Comparison of ENCODE assay signal across 10 cellular contexts in the genomic region with DNA sequence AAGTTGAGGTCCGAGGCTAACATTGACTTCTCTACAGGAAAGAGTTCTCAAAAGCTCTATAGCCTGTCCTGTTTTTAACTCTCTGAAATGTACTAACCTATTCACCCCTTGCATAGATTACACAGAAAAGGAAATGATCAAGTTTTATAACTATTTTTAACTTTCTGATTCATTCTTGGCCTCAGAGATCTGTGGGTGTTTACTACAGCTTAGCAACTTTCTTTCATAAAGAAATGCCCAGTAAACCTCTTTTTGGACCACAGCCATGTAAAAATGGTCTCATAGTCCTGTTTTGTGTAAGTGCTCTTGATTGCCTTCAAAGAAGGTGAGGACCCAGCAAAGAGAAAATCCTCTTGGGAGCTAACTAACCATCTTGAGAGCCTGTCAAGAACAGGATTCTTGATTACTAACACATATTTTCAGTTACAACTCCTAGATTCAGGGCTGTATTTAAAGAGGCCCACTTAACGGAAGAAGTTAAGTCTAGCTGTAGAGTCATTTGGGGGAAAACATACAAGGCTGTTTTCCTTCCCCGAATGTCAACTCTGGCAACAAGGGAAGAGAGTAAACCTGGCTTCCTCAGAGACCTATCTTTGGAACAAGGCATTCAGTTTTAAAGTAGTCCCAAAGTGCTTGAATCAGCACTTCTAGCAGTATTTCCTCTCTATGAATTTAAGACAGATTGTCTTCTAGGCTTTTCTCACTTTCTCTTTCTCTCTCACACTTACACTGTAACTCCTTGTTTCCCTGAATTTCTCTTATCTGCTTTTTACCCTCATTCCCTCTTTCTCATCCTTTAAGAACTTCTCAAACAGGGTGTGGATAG.
DNase-seq lines count a peak whose midpoint lies in the region; ATAC-seq and FAIRE-seq lines count a peak whose summit lies in the region.
"Had no signal": no experiment of that assay in that cellular context is flagged by ENCODE, and none has a peak within 500 bp of the region (broad histone marks: within the 10 kb centered on the region; RNA-seq: fewer than 3 reads in every experiment).

No MANE protein-coding gene starts in this region.

- H3K4me3 ChIP-seq in small intestine (ENCODE audit: low read depth in 1 of 2, low read length in 2 of 2): no peak overlapping the region

- peaks cover 12% of the 10 kb centered on the region for H3K36me3 Mint-ChIP-seq in activated CD4-positive, alpha-beta T cell treated with anti-CD3 and anti-CD28 coated beads, Interleukin-2, amount 10 ng/mL, durations not matched to agents 7 days and 5 days (ENCODE audit: low read depth)
- no peaks in the 10 kb centered on the region for H3K36me3 Mint-ChIP-seq in T-helper 17 cell (ENCODE audit: low read depth)

- FAIRE-seq in small intestine (lab: Jason Lieb, UNC): no peak

- H3K9me3 ChIP-seq in T-helper 17 cell (ENCODE audit: control insufficient read depth, low read length, poor library complexity, severe bottlenecking): no peaks in the 10 kb centered on the region
- H3K9me3 ChIP-seq in small intestine (ENCODE audit: control insufficient read depth, low read depth): no peaks in the 10 kb centered on the region

- H3K9me3 Mint-ChIP-seq in activated CD4-positive, alpha-beta T cell treated with anti-CD3 and anti-CD28 coated beads, Interleukin-2, amount 10 ng/mL, durations not matched to agents 7 days and 5 days: peaks cover 25% of the 10 kb centered on the region
- H3K9me3 Mint-ChIP-seq: dendritic cell treated with granulocyte-macrophage colony-stimulating factor and Interleukin-4, amounts not matched to agents 40 ng/mL and 50 ng/mL, for 4 days had no signal

- H3K36me3 ChIP-seq in small intestine (ENCODE audit: control insufficient read depth in 2 of 2, insufficient read depth in 2 of 2, low read length in 2 of 2): no peaks in the 10 kb centered on the region

- peaks cover 60% of the 10 kb centered on the region for H3K4me1 Mint-ChIP-seq in activated CD4-positive, alpha-beta T cell treated with anti-CD3 and anti-CD28 coated beads, Interleukin-2, amount 10 ng/mL, durations not matched to agents 7 days and 5 days
- H3K4me1 Mint-ChIP-seq in T-helper 17 cell: peaks cover 28% of the 10 kb centered on the region
- H3K4me1 Mint-ChIP-seq: B cell had no signal

- ATAC-seq in HG02763 (IDR thresholded peaks at IDR 0.05; ENCODE audit: unreplicated experiment): peak; percentile 79
- ATAC-seq in T-helper 17 cell: no peak

- peak overlapping the region; percentile 81 for H3K27ac Mint-ChIP-seq in activated CD4-positive, alpha-beta T cell treated with anti-CD3 and anti-CD28 coated beads, Interleukin-2, amount 10 ng/mL, durations not matched to agents 7 days and 5 days
- H3K27ac Mint-ChIP-seq in T-helper 17 cell: peak overlapping the region; percentile 91
- H3K27ac Mint-ChIP-seq: B cell; dendritic cell treated with granulocyte-macrophage colony-stimulating factor and Interleukin-4, amounts not matched to agents 40 ng/mL and 50 ng/mL, for 4 days had no signal

- no peak overlapping the region for H3K27ac ChIP-seq in small intestine (ENCODE audit: low read depth in 1 of 2, low read length in 1 of 2)

- POLR2A ChIA-PET in activated CD4-positive, alpha-beta T cell treated with anti-CD3 and anti-CD28 coated beads, Interleukin-2, amount 10 ng/mL, durations not matched to agents 7 days and 5 days (lab: Charles Lee): no interaction called here

- 33 to 41% (median 34%) methylated on average over 3 of the region's 3 CpGs for WGBS in small intestine, 3 donors

- no peak overlapping the region for H3K4me3 Mint-ChIP-seq in activated CD4-positive, alpha-beta T cell treated with anti-CD3 and anti-CD28 coated beads, Interleukin-2, amount 10 ng/mL, durations not matched to agents 7 days and 5 days
- no peak overlapping the region for H3K4me3 Mint-ChIP-seq in T-helper 17 cell
- H3K4me3 Mint-ChIP-seq: B cell; dendritic cell treated with granulocyte-macrophage colony-stimulating factor and Interleukin-4, amounts not matched to agents 40 ng/mL and 50 ng/mL, for 4 days had no signal

- H3K4me1 ChIP-seq in small intestine (ENCODE audit: control insufficient read depth in 2 of 2, insufficient read depth in 1 of 2, low read depth in 1 of 2, low read length in 1 of 2): no peaks in the 10 kb centered on the region

- no peaks in the 10 kb centered on the region for H3K27me3 ChIP-seq in small intestine (ENCODE audit: control insufficient read depth in 2 of 2, insufficient read depth in 2 of 2, low read length in 2 of 2)

- CTCF ChIA-PET in activated CD4-positive, alpha-beta T cell treated with anti-CD3 and anti-CD28 coated beads, Interleukin-2, amount 10 ng/mL, durations not matched to agents 7 days and 5 days (lab: Charles Lee): interaction anchor here (1.1 to 1.5 kb wide), 2 partner anchors 10 to 36 kb away, joined by 3 to 6 read pairs; no protein-coding TSS in a partner anchor

- DNase-seq in activated CD4-positive, alpha-beta T cell treated with anti-CD3 and anti-CD28 coated beads, Interleukin-2, amount 10 ng/mL, durations not matched to agents 7 days and 5 days: no peak
- no peak for DNase-seq in activated CD4-positive, alpha-beta T cell treated with anti-CD3 and anti-CD28 coated beads for 1 hour
- no peak for DNase-seq in T-helper 17 cell
- peak; percentile 5 for DNase-seq in small intestine
- DNase-seq in GDM1 (lab: John Stamatoyannopoulos, UW): no peak
- no peak for DNase-seq in NCI-H2081 (lab: John Stamatoyannopoulos, UW)
- DNase-seq in iPS-NIHi11 (ENCODE audit: low spot score): no peak

- H3K27me3 Mint-ChIP-seq in activated CD4-positive, alpha-beta T cell treated with anti-CD3 and anti-CD28 coated beads, Interleukin-2, amount 10 ng/mL, durations not matched to agents 7 days and 5 days: no peaks in the 10 kb centered on the region
- no peaks in the 10 kb centered on the region for H3K27me3 Mint-ChIP-seq in T-helper 17 cell
- H3K27me3 Mint-ChIP-seq: B cell had no signal
